8 cellular contexts compared by ENCODE assay signal in the genomic region with DNA sequence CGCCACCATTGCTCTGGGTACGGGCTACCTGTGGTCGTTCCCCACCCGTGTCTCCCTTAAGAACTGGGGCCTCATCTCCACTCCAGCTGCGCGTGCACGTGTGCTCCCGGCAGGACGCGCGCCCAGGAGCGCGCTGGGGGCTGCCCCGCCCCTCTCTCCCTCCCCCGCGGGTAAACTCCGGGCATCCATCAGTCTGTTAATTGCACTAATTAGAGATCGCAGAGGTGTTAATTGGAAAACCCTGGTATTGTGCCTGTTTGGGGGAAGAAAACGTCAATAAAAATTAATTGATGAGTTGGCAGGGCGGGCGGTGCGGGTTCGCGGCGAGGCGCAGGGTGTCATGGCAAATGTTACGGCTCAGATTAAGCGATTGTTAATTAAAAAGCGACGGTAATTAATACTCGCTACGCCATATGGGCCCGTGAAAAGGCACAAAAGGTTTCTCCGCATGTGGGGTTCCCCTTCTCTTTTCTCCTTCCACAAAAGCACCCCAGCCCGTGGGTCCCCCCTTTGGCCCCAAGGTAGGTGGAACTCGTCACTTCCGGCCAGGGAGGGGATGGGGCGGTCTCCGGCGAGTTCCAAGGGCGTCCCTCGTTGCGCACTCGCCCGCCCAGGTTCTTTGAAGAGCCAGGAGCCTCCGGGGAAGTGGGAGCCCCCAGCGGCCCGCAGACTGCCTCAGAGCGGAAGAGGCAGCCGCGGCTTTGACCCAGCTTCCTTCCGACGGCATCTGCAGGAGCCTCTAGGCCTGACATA. TPM values are rescaled to one million over a fixed set of nuclear protein-coding genes. Genes with fewer than 3 reads are reported as not detected.
DNase-seq lines count a peak whose midpoint lies in the region; ATAC-seq, FAIRE-seq and TF ChIP-seq lines count a peak whose summit lies in the region.

No MANE protein-coding gene starts in this region.

- H2AFZ ChIP-seq in astrocyte (ENCODE audit: low read depth, low read length) (peak overlapping the region; percentile 42), keratinocyte (ENCODE audit: control insufficient read depth, low read length) (peak overlapping the region; percentile 39)

- ATAC-seq in HG02759 (IDR thresholded peaks at IDR 0.05; ENCODE audit: unreplicated experiment) (peak; percentile 81), HG03342 (IDR thresholded peaks at IDR 0.05; ENCODE audit: unreplicated experiment) (no peak)

- DNase-seq in G401 (ENCODE audit: low spot score) (peak; percentile 43), T-helper 22 cell (ENCODE audit: low read depth) (peak; percentile 93), astrocyte (ENCODE audit: low read depth) (no peak), keratinocyte (ENCODE audit: low read depth, low spot score) (no peak), AG08396 (ENCODE audit: low spot score) (no peak)
- peak; percentile 59 to 84 (median 62) for DNase-seq in stimulated activated CD4-positive, alpha-beta T cell treated with anti-CD3 and anti-CD28 coated beads, TNF-alpha, amount 100 ng/mL, for 24 hours (ENCODE audit: low read depth in 3 of 3)

- no peak overlapping the region for H3K27ac ChIP-seq in astrocyte (ENCODE audit: low read depth, low read length)
- peak overlapping the region; percentile 25 for H3K27ac ChIP-seq in keratinocyte (ENCODE audit: control insufficient read depth, insufficient read depth, low read length)

- H3K4me3 ChIP-seq in astrocyte (ENCODE audit: insufficient read depth, low read depth, low read length) (peak overlapping the region; percentile 53), keratinocyte (ENCODE audit: control insufficient read depth in 2 of 3, extremely low read depth in 1 of 3, insufficient read depth in 2 of 3, low read depth in 1 of 3, low read length in 3 of 3) (peak overlapping the region; percentile 44 to 71 (median 71))

- peaks cover 13% of the 10 kb centered on the region for H3K36me3 Mint-ChIP-seq in astrocyte (ENCODE audit: low read depth, unreplicated experiment)

- peaks cover 3% of the 10 kb centered on the region for H3K9me1 ChIP-seq in keratinocyte (ENCODE audit: control insufficient read depth, extremely low read depth, insufficient read depth, low read length)

- H3K79me2 ChIP-seq in astrocyte (ENCODE audit: insufficient read depth, low read length) (peaks cover 12% of the 10 kb centered on the region), keratinocyte (ENCODE audit: control insufficient read depth, insufficient read depth, low read length) (peaks cover 4% of the 10 kb centered on the region)

- H3K9ac ChIP-seq in astrocyte (ENCODE audit: low read length) (peak overlapping the region; percentile 61), keratinocyte (ENCODE audit: control insufficient read depth, extremely low read depth, insufficient read depth, low read length) (peak overlapping the region; percentile 57)

- dilution Hi-C loops in keratinocyte (cut with MboI; ENCODE audit: extremely low pct_ligation_motif_present, low sequenced_read_pairs) = no loop called here

- no peaks in the 10 kb centered on the region for H3K4me1 ChIP-seq in astrocyte (ENCODE audit: insufficient read depth, low read length)
- peaks cover 6% of the 10 kb centered on the region for H3K4me1 ChIP-seq in keratinocyte (ENCODE audit: control insufficient read depth, extremely low read depth, insufficient read depth, low read length)

- no peak overlapping the region for H3K27ac Mint-ChIP-seq in astrocyte (ENCODE audit: unreplicated experiment)

- no peak for FAIRE-seq in astrocyte (lab: Jason Lieb, UNC)
- FAIRE-seq in keratinocyte (lab: Jason Lieb, UNC) = no peak

- H3K9me3 ChIP-seq in astrocyte (ENCODE audit: insufficient read depth, low read depth, low read length) (no peaks in the 10 kb centered on the region), keratinocyte (ENCODE audit: control insufficient read depth, low read depth, low read length) (no peaks in the 10 kb centered on the region)

- H3K27me3 Mint-ChIP-seq in astrocyte (ENCODE audit: low read depth, unreplicated experiment) = no peaks in the 10 kb centered on the region

- H4K20me1 ChIP-seq in astrocyte (ENCODE audit: insufficient read depth, low read length) = peaks cover 85% of the 10 kb centered on the region
- peaks cover 3% of the 10 kb centered on the region for H4K20me1 ChIP-seq in keratinocyte (ENCODE audit: control insufficient read depth, extremely low read depth, insufficient read depth, low read length)

- H3K4me2 ChIP-seq in astrocyte (ENCODE audit: low read length) = peak overlapping the region; percentile 84
- peak overlapping the region; percentile 65 for H3K4me2 ChIP-seq in keratinocyte (ENCODE audit: control insufficient read depth, extremely low read depth, insufficient read depth, low read depth, low read length)

- in situ Hi-C loops in G401 (cut with HindIII; ENCODE audit: low sequenced_read_pairs) = no loop called here

- H3K4me3 Mint-ChIP-seq in astrocyte (ENCODE audit: unreplicated experiment) = no peak overlapping the region

- H3K36me3 ChIP-seq in astrocyte (ENCODE audit: insufficient read depth, low read length) = no peaks in the 10 kb centered on the region
- H3K36me3 ChIP-seq in keratinocyte (ENCODE audit: control insufficient read depth in 2 of 2, extremely low read depth in 1 of 2, insufficient read depth in 2 of 2, low read length in 2 of 2) = no peaks in the 10 kb centered on the region

- H3K9me3 Mint-ChIP-seq in astrocyte (ENCODE audit: unreplicated experiment) = no peaks in the 10 kb centered on the region

- H3K4me1 Mint-ChIP-seq in astrocyte (ENCODE audit: low read depth, unreplicated experiment) = no peaks in the 10 kb centered on the region

- H3K27me3 ChIP-seq in astrocyte (ENCODE audit: insufficient read depth, low read length) (no peaks in the 10 kb centered on the region), keratinocyte (ENCODE audit: control insufficient read depth, extremely low read depth, insufficient read depth, low read length) (no peaks in the 10 kb centered on the region)

- TF ChIP-seq CTCF in astrocyte (IDR thresholded peaks at IDR 0.05; ENCODE audit: insufficient read depth, low read depth, low read length) (no peak), keratinocyte (optimal IDR thresholded peaks at IDR 0.05 in 1 of 3, IDR thresholded peaks at IDR 0.05 in 1 of 3, conservative IDR thresholded peaks at IDR 0.05 in 1 of 3; ENCODE audit: extremely low read depth in 1 of 3, insufficient read depth in 2 of 3, low read length in 3 of 3) (no peak)

RNA-seq across cellular contexts. Expression of a gene that starts 14.4 kb away (rescaled TPM):
- 2.3 and 2.6 TPM in 2 replicates for total RNA-seq in G401 (2014; rRNA removed; shearing (Covaris generic))
- 41.9 and 43.7 TPM in 2 replicates for total RNA-seq in astrocyte
- 0.93 to 4.3 TPM (median 1.1 TPM) in 3 replicates for polyA plus RNA-seq in keratinocyte
- 1.7 TPM for polyA plus RNA-seq in keratinocyte (2011; ENCODE audit: low read depth)
- 2.0 and 5.2 TPM in 2 replicates for polyA plus RNA-seq in keratinocyte (2011; cell fraction: cytosol; rRNA removed)
- polyA plus RNA-seq in keratinocyte (2011; cell fraction: nucleus; rRNA removed) = 5.1 and 7.1 TPM in 2 replicates
- 6.1 and 13.3 TPM in 2 replicates for polyA plus RNA-seq in keratinocyte (2012; ENCODE audit: low replicate concordance)
- polyA minus RNA-seq in keratinocyte = 1.9 to 12.7 TPM (median 2.2 TPM) in 3 replicates
- polyA minus RNA-seq in keratinocyte (2011; cell fraction: cytosol; rRNA and poly(A)+ RNA removed) = 13.4 TPM
- polyA minus RNA-seq in keratinocyte (2011; cell fraction: nucleus; rRNA and poly(A)+ RNA removed) = 4.2 and 4.9 TPM in 2 replicates

Comparison
In these comparisons a context has a peak if more than half of its experiments do, and no peak if none do; other contexts are left out.
1. DNase-seq: peak in G401 (single experiment), T-helper 22 cell (single experiment) and stimulated activated CD4-positive, alpha-beta T cell treated with anti-CD3 and anti-CD28 coated beads, TNF-alpha, amount 100 ng/mL, for 24 hours (3 of 3); none in astrocyte (single experiment), keratinocyte (single experiment) and AG08396 (single experiment).
2. RNA of a gene that starts 14.4 kb away (total RNA-seq): 41.9 to 43.7 TPM in astrocyte; 2.3 to 2.6 TPM in G401; every median in the first group is over 10 times any median in the second.